Comparison of ENCODE assay signal across 14 cellular contexts in the genomic region with DNA sequence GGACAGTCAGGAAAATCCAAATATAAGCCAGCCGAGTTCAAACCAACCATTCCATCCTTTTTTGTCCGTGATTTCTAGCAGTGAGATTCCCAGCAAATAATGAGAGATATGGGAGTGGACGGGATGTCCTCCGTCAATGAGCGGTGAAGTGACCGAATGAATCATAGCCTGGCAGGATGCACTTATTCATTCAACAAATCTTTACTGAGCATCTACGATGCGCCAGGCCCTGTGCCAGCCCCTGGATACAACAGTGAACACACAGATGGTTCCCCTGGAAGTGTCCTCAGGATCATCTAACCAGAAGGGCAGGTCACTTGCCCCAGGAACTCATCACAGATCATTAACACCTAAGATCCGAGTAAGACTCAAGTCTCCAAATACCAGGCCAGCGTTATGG. TPM values are rescaled to one million over a fixed set of nuclear protein-coding genes. Genes with fewer than 3 reads are reported as not detected.
DNase-seq lines count a peak whose midpoint lies in the region; ATAC-seq and TF ChIP-seq lines count a peak whose summit lies in the region.
"Had no signal": no experiment of that assay in that cellular context is flagged by ENCODE, and none has a peak within 500 bp of the region (broad histone marks: within the 10 kb centered on the region; RNA-seq: fewer than 3 reads in every experiment).

No MANE protein-coding gene starts in this region.

- no peak for TF ChIP-seq CTCF in fibroblast of mammary gland (conservative IDR thresholded peaks at IDR 0.05; ENCODE audit: control insufficient read depth, insufficient read depth, low read depth, low read length)

- DNase-seq in EH (ENCODE audit: low read depth): peak; percentile 38
- DNase-seq in G401 (ENCODE audit: low spot score): peak; percentile 19
- DNase-seq in RPMI7951 (ENCODE audit: low read depth): peak; percentile 56
- peak; percentile 20 for DNase-seq in fibroblast of mammary gland (ENCODE audit: low read depth)
- DNase-seq in activated effector memory CD4-positive, alpha-beta T cell treated with anti-CD3 and anti-CD28 coated beads, Interleukin-2, amount 50 U/mL, for 16 hours: no peak
- DNase-seq: BE2C; CD4-positive, alpha-beta memory T cell; DMS153; DMS79 treated with DMSO at 0.1 percent for 48 hours had no signal

- no peak for ATAC-seq in GM21515 (IDR thresholded peaks at IDR 0.05; ENCODE audit: unreplicated experiment)
- no peak for ATAC-seq in GM19023 (IDR thresholded peaks at IDR 0.05; ENCODE audit: unreplicated experiment)
- ATAC-seq: GM12878, GM23338 had no signal

- in situ Hi-C loops in G401 (cut with HindIII; ENCODE audit: low sequenced_read_pairs): no loop called here

- H3K4me3 ChIP-seq in fibroblast of mammary gland (ENCODE audit: control insufficient read depth, low read depth, low read length): no peak overlapping the region
- H3K4me3 ChIP-seq: A549, GM12878, GM23338 had no signal

RNA-seq across cellular contexts. Expression of a gene that starts 8.2 kb away (rescaled TPM):
- total RNA-seq in G401 (2014; rRNA removed; shearing (Covaris generic)): not detected in 2 replicates
- 0.68 and 0.72 TPM in 2 replicates for total RNA-seq in RPMI7951 (2014; rRNA removed; shearing (Covaris generic))

RNA-seq across cellular contexts. Expression of a gene that starts 43.7 kb away (rescaled TPM):
- 16.4 and 30.7 TPM in 2 replicates for total RNA-seq in G401 (2014; rRNA removed; shearing (Covaris generic))
- 18.3 and 21.7 TPM in 2 replicates for total RNA-seq in RPMI7951 (2014; rRNA removed; shearing (Covaris generic))
